8 cellular contexts compared by ENCODE assay signal in the genomic region with DNA sequence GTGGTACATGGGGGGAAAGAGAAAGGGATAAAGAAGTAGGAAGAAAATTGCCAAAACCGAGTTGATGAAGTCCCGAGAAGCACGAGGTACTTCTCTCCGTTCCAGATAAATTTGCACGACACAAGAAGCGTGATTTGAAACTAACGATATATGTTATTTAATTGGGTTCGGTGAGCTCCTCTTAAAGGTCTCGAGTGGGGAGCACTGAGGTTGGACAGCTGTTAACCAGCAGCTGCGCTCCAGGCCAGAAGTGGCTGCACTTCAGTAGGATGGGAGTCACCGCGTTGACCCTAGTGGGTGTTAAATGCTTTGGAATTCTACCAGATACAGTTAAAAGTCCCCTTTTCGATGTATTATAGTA. TPM values are rescaled to one million over a fixed set of nuclear protein-coding genes. Genes with fewer than 3 reads are reported as not detected.
A peak's percentile ranks its signal among the peaks of the same experiment; 100 is the strongest.
DNase-seq lines count a peak whose midpoint lies in the region; ATAC-seq and TF ChIP-seq lines count a peak whose summit lies in the region.

No MANE protein-coding gene starts in this region.

- TF ChIP-seq CTCF in fibroblast of lung (conservative IDR thresholded peaks at IDR 0.05 in 1 of 2, IDR thresholded peaks at IDR 0.05 in 1 of 2; ENCODE audit: low read depth in 1 of 2, low read length in 2 of 2) = no peak

- H3K27me3 Mint-ChIP-seq in T-helper 1 cell treated with Interleukin-12 subunit alpha and Interleukin-12 subunit beta and Interleukin-4 antibody, amounts not matched to agents 30 μg/mL and 1 μg/mL, for 36 hours (ENCODE audit: low read depth) = peaks cover 40% of the 10 kb centered on the region
- H3K27me3 Mint-ChIP-seq in natural killer cell treated with Interleukin-12 subunit alpha and Interleukin-12 subunit beta and Interleukin-15 and Interleukin-18, amount 100 ng/mL, for 72 hours = peaks cover 0 to 2% of the 10 kb centered on the region in 2 donors

- H3K9me3 Mint-ChIP-seq in T-helper 1 cell treated with Interleukin-12 subunit alpha and Interleukin-12 subunit beta and Interleukin-4 antibody, amounts not matched to agents 30 μg/mL and 1 μg/mL, for 36 hours = no peaks in the 10 kb centered on the region
- H3K9me3 Mint-ChIP-seq in natural killer cell treated with Interleukin-12 subunit alpha and Interleukin-12 subunit beta and Interleukin-15 and Interleukin-18, amount 100 ng/mL, for 72 hours = no peaks in the 10 kb centered on the region

- peak overlapping the region; percentile 79 for H3K4me2 ChIP-seq in fibroblast of lung (ENCODE audit: extremely low read depth, insufficient read depth, low read length)

- H3K4me1 Mint-ChIP-seq in T-helper 1 cell treated with Interleukin-12 subunit alpha and Interleukin-12 subunit beta and Interleukin-4 antibody, amounts not matched to agents 30 μg/mL and 1 μg/mL, for 36 hours (ENCODE audit: low read depth) = peaks cover 16% of the 10 kb centered on the region
- peaks cover 23 to 29% of the 10 kb centered on the region in 2 donors for H3K4me1 Mint-ChIP-seq in natural killer cell treated with Interleukin-12 subunit alpha and Interleukin-12 subunit beta and Interleukin-15 and Interleukin-18, amount 100 ng/mL, for 72 hours (ENCODE audit: low read depth in 2 of 2)

- peak overlapping the region; percentile 95 for H3K4me3 Mint-ChIP-seq in T-helper 1 cell treated with Interleukin-12 subunit alpha and Interleukin-12 subunit beta and Interleukin-4 antibody, amounts not matched to agents 30 μg/mL and 1 μg/mL, for 36 hours
- H3K4me3 Mint-ChIP-seq in natural killer cell treated with Interleukin-12 subunit alpha and Interleukin-12 subunit beta and Interleukin-15 and Interleukin-18, amount 100 ng/mL, for 72 hours = peak overlapping the region; percentile 98

- peak overlapping the region; percentile 69 for H3K27ac ChIP-seq in fibroblast of lung (ENCODE audit: insufficient read depth, low read length)

- H3K9me3 ChIP-seq in fibroblast of lung (ENCODE audit: control insufficient read depth, insufficient read depth, low read depth, low read length) = no peaks in the 10 kb centered on the region

- H3K4me1 ChIP-seq in fibroblast of lung (ENCODE audit: control insufficient read depth, extremely low read depth, insufficient read depth, low read length) = peaks cover 9% of the 10 kb centered on the region

- H3K27ac Mint-ChIP-seq in T-helper 1 cell treated with Interleukin-12 subunit alpha and Interleukin-12 subunit beta and Interleukin-4 antibody, amounts not matched to agents 30 μg/mL and 1 μg/mL, for 36 hours = peak overlapping the region; percentile 87
- peak overlapping the region; percentile 86 to 89 for H3K27ac Mint-ChIP-seq in natural killer cell treated with Interleukin-12 subunit alpha and Interleukin-12 subunit beta and Interleukin-15 and Interleukin-18, amount 100 ng/mL, for 72 hours

- H3K36me3 Mint-ChIP-seq in T-helper 1 cell treated with Interleukin-12 subunit alpha and Interleukin-12 subunit beta and Interleukin-4 antibody, amounts not matched to agents 30 μg/mL and 1 μg/mL, for 36 hours (ENCODE audit: low read depth) = peaks cover 7% of the 10 kb centered on the region
- peaks cover 1% of the 10 kb centered on the region for H3K36me3 Mint-ChIP-seq in natural killer cell treated with Interleukin-12 subunit alpha and Interleukin-12 subunit beta and Interleukin-15 and Interleukin-18, amount 100 ng/mL, for 72 hours

- no peak for ATAC-seq in natural killer cell treated with Interleukin-12 subunit alpha and Interleukin-12 subunit beta and Interleukin-15 and Interleukin-18, amount 100 ng/mL, for 72 hours
- ATAC-seq in GM21381 (IDR thresholded peaks at IDR 0.05; ENCODE audit: unreplicated experiment) = no peak
- no peak for ATAC-seq in GM21390 (IDR thresholded peaks at IDR 0.05; ENCODE audit: unreplicated experiment)

- peak; percentile 9 for DNase-seq in stimulated activated CD4-positive, alpha-beta T cell treated with anti-CD3 and anti-CD28 coated beads, Interleukin-15, amount 100 ng/mL, for 24 hours
- DNase-seq in stimulated activated CD4-positive, alpha-beta T cell treated with anti-CD3 and anti-CD28 coated beads, Interleukin-4, amount 100 ng/mL, for 24 hours = no peak
- peak in 1 of 2 donors; percentile 29 for DNase-seq in fibroblast of lung (ENCODE audit: low read depth in 2 of 2)
- DNase-seq in natural killer cell treated with Interleukin-12 subunit alpha and Interleukin-12 subunit beta and Interleukin-15 and Interleukin-18, amount 100 ng/mL, for 72 hours (ENCODE audit: low spot score) = no peak
- DNase-seq in mucosa of gallbladder (ENCODE audit: low spot score) = no peak

- peak overlapping the region; percentile 68 to 90 (median 80) for H3K4me3 ChIP-seq in fibroblast of lung (replicated peaks in 1 of 4; ENCODE audit: control extremely low read depth in 1 of 4, insufficient read depth in 1 of 4, low read depth in 3 of 4, low read length in 4 of 4)

- peak overlapping the region; percentile 58 for H2AFZ ChIP-seq in fibroblast of lung (ENCODE audit: low read length)

- H3K36me3 ChIP-seq in fibroblast of lung (ENCODE audit: control insufficient read depth, insufficient read depth, low read length) = no peaks in the 10 kb centered on the region

- no peaks in the 10 kb centered on the region for H4K20me1 ChIP-seq in fibroblast of lung (ENCODE audit: control insufficient read depth, extremely low read depth, insufficient read depth, low read length)

- peak overlapping the region; percentile 79 for H3K9ac ChIP-seq in fibroblast of lung (ENCODE audit: insufficient read depth, low read length)

- no peaks in the 10 kb centered on the region for H3K27me3 ChIP-seq in fibroblast of lung (ENCODE audit: control insufficient read depth, insufficient read depth, low read length)

- H3K79me2 ChIP-seq in fibroblast of lung (ENCODE audit: control insufficient read depth, insufficient read depth, low read length) = peaks cover 34% of the 10 kb centered on the region

RNA-seq across cellular contexts. Expression of a gene that starts 0.9 kb away (rescaled TPM):
- total RNA-seq in fibroblast of lung (10.3 and 16.8 TPM in 2 replicates), mucosa of gallbladder (56.4 TPM)
- 26.4 and 31.8 TPM in 2 replicates for polyA plus RNA-seq in fibroblast of lung
- 14.6 and 22.4 TPM in 2 replicates for polyA plus RNA-seq in fibroblast of lung (2012)
- polyA minus RNA-seq in fibroblast of lung (ENCODE audit: low replicate concordance) = 71.8 and 101 TPM in 2 replicates
- 10 to 100 TPM; 51.3 to 52.0 TPM for total RNA-seq in natural killer cell treated with Interleukin-12 subunit alpha and Interleukin-12 subunit beta and Interleukin-15 and Interleukin-18, amount 100 ng/mL, for 72 hours

RNA-seq across cellular contexts. Expression of a gene that starts 37.5 kb away (rescaled TPM):
- total RNA-seq in fibroblast of lung (21.1 and 27.7 TPM in 2 replicates), mucosa of gallbladder (31.0 TPM)
- polyA plus RNA-seq in fibroblast of lung = 19.8 and 25.5 TPM in 2 replicates
- 15.1 and 17.4 TPM in 2 replicates for polyA plus RNA-seq in fibroblast of lung (2012)
- polyA minus RNA-seq in fibroblast of lung (ENCODE audit: low replicate concordance) = 5.4 and 36.8 TPM in 2 replicates
- 10 to 100 TPM in 1 of 2 donors, 1 to 10 TPM in 1; 8.7 to 10.4 TPM for total RNA-seq in natural killer cell treated with Interleukin-12 subunit alpha and Interleukin-12 subunit beta and Interleukin-15 and Interleukin-18, amount 100 ng/mL, for 72 hours
